10 cellular contexts compared by ENCODE assay signal in genomic region chr10:73705506-73706072, GRCh38. TPM values are rescaled to one million over a fixed set of nuclear protein-coding genes. Genes with fewer than 3 reads are reported as not detected.
"Had no signal": no experiment of that assay in that cellular context is flagged by ENCODE, and none has a peak within 500 bp of the region (broad histone marks: within the 10 kb centered on the region; RNA-seq: fewer than 3 reads in every experiment).

No MANE protein-coding gene starts in this region.

RNA-seq across cellular contexts. Expression of gene SYNPO2L, which starts 49.8 kb away (rescaled TPM):
- total RNA-seq: activated CD4-positive, alpha-beta memory T cell treated with anti-CD3 and anti-CD28 coated beads for 36 hours; activated CD4-positive, alpha-beta T cell treated with anti-CD3 and anti-CD28 coated beads for 36 hours; activated CD8-positive, alpha-beta memory T cell treated with anti-CD3 and anti-CD28 coated beads for 36 hours; activated naive CD4-positive, alpha-beta T cell treated with anti-CD3 and anti-CD28 coated beads, Interleukin-2, amount 50 U/mL, for 72 hours; activated naive CD8-positive, alpha-beta T cell treated with anti-CD3 and anti-CD28 coated beads, Interleukin-2, amount 10 ng/mL, durations not matched to agents 7 days and 5 days; activated T-cell treated with anti-CD3 and anti-CD28 coated beads, Interleukin-2, amount 50 U/mL, for 72 hours; ascending aorta; cerebellum; esophagus muscularis mucosa; foreskin keratinocyte had no signal
- polyA plus RNA-seq: foreskin keratinocyte had no signal
